In the genomic region with DNA sequence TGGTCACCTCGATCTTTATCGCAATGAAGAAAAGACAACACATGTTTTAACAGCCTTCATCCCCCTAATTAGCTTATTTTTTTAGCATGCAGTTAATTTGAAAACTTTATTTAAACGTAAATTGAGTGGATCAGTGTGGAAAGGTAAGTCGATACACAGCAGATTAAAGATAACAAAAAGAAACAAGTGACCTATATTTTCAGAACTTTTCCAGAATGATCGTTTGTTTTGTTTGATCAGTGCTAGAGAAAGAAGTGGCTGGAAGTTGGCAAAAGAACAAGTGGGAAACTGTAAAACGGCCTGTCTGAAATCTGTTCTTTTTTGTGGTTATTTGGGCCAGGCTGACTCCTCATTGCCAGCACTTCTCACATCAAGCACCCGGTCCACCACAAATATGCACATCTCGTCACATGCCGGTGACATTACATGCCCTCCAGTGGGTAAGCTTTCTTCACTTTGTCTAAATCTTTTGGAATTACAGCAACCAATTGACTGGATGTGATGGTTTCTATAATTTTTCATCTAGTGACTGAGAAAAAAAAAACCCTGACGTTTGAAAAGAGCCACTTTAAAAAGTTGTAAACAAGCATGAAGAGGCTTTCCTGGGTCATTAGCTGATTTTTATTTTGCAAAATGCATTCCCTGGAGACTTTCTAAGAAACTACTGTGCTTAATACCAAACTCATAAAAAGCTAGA, we compare ENCODE assay signal across 12 cellular contexts. TPM values are rescaled to one million over a fixed set of nuclear protein-coding genes. Genes with fewer than 3 reads are reported as not detected.
A peak's percentile ranks its signal among the peaks of the same experiment; 100 is the strongest.
DNase-seq lines count a peak whose midpoint lies in the region; TF ChIP-seq lines count a peak whose summit lies in the region.
"Had no signal": no experiment of that assay in that cellular context is flagged by ENCODE, and none has a peak within 500 bp of the region (broad histone marks: within the 10 kb centered on the region; RNA-seq: fewer than 3 reads in every experiment).

No MANE protein-coding gene starts in this region.

- DNase-seq in NCI-H524 (lab: John Stamatoyannopoulos, UW), result peak; percentile 37 to 56
- DNase-seq in NCI-H524 treated with DMSO at 0.1 percent for 48 hours (lab: John Stamatoyannopoulos, UW), result no peak
- peak; percentile 61 to 76 for DNase-seq in SJCRH30
- DNase-seq in fibroblast of pulmonary artery (ENCODE audit: low read depth), result peak; percentile 26
- peak; percentile 64 for DNase-seq in stromal cell of bone marrow (ENCODE audit: low read depth)
- no peak for DNase-seq in COLO668 (lab: John Stamatoyannopoulos, UW; ENCODE audit: unreplicated experiment)
- DNase-seq in AML-193 (lab: John Stamatoyannopoulos, UW), result no peak
- no peak for DNase-seq in NCI-H748 treated with DMSO at 0.1 percent for 48 hours (lab: John Stamatoyannopoulos, UW)
- DNase-seq: activated naive CD4-positive, alpha-beta T cell treated with anti-CD3 and anti-CD28 coated beads, Interleukin-2, amount 50 U/mL, for 16 hours; kidney glomerular epithelial cell had no signal

- TF ChIP-seq CTCF in fibroblast of pulmonary artery (IDR thresholded peaks at IDR 0.05; ENCODE audit: low read length, missing control alignments), result no peak

- H3K4me3 ChIP-seq in SJCRH30, result no peak overlapping the region
- H3K4me3 ChIP-seq in fibroblast of pulmonary artery (replicated peaks; ENCODE audit: low read depth, low read length), result no peak overlapping the region

- no peak overlapping the region for H3K27ac ChIP-seq in SJCRH30

- H3K4me1 ChIP-seq in SJCRH30, result peaks cover 25% of the 10 kb centered on the region

- H3K27me3 ChIP-seq in SJCRH30, result no peaks in the 10 kb centered on the region

- H3K9me3 ChIP-seq in SJCRH30 (replicated peaks), result no peaks in the 10 kb centered on the region

- H3K36me3 ChIP-seq in SJCRH30, result no peaks in the 10 kb centered on the region

RNA-seq across cellular contexts. Expression of a gene that starts 33.2 kb away (rescaled TPM):
- 0.13 and 0.53 TPM in 2 replicates for total RNA-seq in SJCRH30 (2014; rRNA removed; shearing (Covaris generic))
- total RNA-seq: omental fat pad, urinary bladder had no signal

Comparison
In these comparisons a context has a peak if more than half of its experiments do, and no peak if none do; other contexts are left out.
1. DNase-seq: peak in NCI-H524 (2 of 2), SJCRH30 (2 of 2), fibroblast of pulmonary artery (single experiment) and stromal cell of bone marrow (single experiment); none in NCI-H524 treated with DMSO at 0.1 percent for 48 hours (single experiment), COLO668 (single experiment), AML-193 (0 of 2) and NCI-H748 treated with DMSO at 0.1 percent for 48 hours (single experiment).